19 cellular contexts compared by ENCODE assay signal in the genomic region with DNA sequence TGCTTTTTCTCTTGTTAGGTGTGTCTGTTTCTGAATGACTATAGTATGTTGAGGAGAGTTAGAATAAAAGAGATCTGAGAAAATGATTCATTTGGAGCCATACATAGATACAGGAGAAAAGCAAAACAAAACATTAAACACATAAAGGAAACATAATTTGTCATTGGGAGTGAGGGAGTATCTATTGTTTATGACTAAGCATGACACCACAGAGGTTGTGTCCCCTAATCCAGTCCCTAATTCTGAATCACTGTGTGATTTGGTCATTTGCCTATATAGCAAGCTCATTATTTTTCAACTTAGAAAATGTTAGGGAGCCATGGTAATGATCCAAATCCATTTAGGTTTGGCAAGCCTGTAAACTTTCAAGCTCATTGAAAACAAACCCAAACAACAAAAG.
DNase-seq lines count a peak whose midpoint lies in the region; ATAC-seq, FAIRE-seq and TF ChIP-seq lines count a peak whose summit lies in the region.
"Had no signal": no experiment of that assay in that cellular context is flagged by ENCODE, and none has a peak within 500 bp of the region (broad histone marks: within the 10 kb centered on the region; RNA-seq: fewer than 3 reads in every experiment).

No MANE protein-coding gene starts in this region.

- H3K9me3 ChIP-seq in astrocyte (ENCODE audit: insufficient read depth, low read depth, low read length) (no peaks in the 10 kb centered on the region), left lung (no peaks in the 10 kb centered on the region)
- H3K9me3 ChIP-seq: BE2C, suprapubic skin had no signal

- peak overlapping the region; percentile 59 for H3K27ac ChIP-seq in astrocyte (ENCODE audit: low read depth, low read length)
- H3K27ac ChIP-seq in left lung: no peak overlapping the region
- H3K27ac ChIP-seq: HL-60, suprapubic skin had no signal

- intact Hi-C loops in left lung (cut with DNase I): no loop called here

- no peaks in the 10 kb centered on the region for H3K27me3 Mint-ChIP-seq in astrocyte (ENCODE audit: low read depth, unreplicated experiment)
- H3K27me3 Mint-ChIP-seq: activated CD4-positive, alpha-beta T cell treated with anti-CD3 and anti-CD28 coated beads, Interleukin-2, amount 10 ng/mL, durations not matched to agents 7 days and 5 days had no signal

- peaks cover 21% of the 10 kb centered on the region for H3K4me1 ChIP-seq in astrocyte (ENCODE audit: insufficient read depth, low read length)
- peaks cover 0 to 5% of the 10 kb centered on the region in 2 donors for H3K4me1 ChIP-seq in left lung
- H3K4me1 ChIP-seq: BE2C, suprapubic skin had no signal

- FAIRE-seq in H54 (lab: Jason Lieb, UNC) (peak; percentile 53), astrocyte (lab: Jason Lieb, UNC) (peak; percentile 64)

- H3K4me3 ChIP-seq in AG10803 (ENCODE audit: low read length) (no peak overlapping the region), astrocyte (ENCODE audit: insufficient read depth, low read depth, low read length) (no peak overlapping the region), fibroblast of villous mesenchyme (ENCODE audit: low read depth, low read length) (no peak overlapping the region), left lung (no peak overlapping the region)
- H3K4me3 ChIP-seq: suprapubic skin had no signal

- DNase-seq in AG10803 (ENCODE audit: low read depth) (peak; percentile 65), H54 (ENCODE audit: insufficient read length, low spot score) (peak; percentile 47), astrocyte (ENCODE audit: low read depth) (peak; percentile 84), fibroblast of villous mesenchyme (ENCODE audit: low read depth) (peak; percentile 14), dedifferentiated amniotic fluid mesenchymal stem cell (ENCODE audit: extremely low spot score) (no peak), left lung (no peak)
- DNase-seq: activated CD4-positive, alpha-beta T cell treated with anti-CD3 and anti-CD28 coated beads, Interleukin-2, amount 10 ng/mL, durations not matched to agents 7 days and 5 days; BE2C; DMS153; Kasumi-1; naive B cell; NCI-H187; NCI-H69; RPMI8226 had no signal

- no peak overlapping the region for H2AFZ ChIP-seq in astrocyte (ENCODE audit: low read depth, low read length)

- H3K4me3 Mint-ChIP-seq in astrocyte (ENCODE audit: unreplicated experiment): no peak overlapping the region
- H3K4me3 Mint-ChIP-seq: activated CD4-positive, alpha-beta T cell treated with anti-CD3 and anti-CD28 coated beads, Interleukin-2, amount 10 ng/mL, durations not matched to agents 7 days and 5 days; naive B cell; T-helper 1 cell treated with Interleukin-12 subunit alpha and Interleukin-12 subunit beta and Interleukin-4 antibody, amounts not matched to agents 30 μg/mL and 1 μg/mL, for 36 hours had no signal

- no peak for TF ChIP-seq CTCF in AG10803 (conservative IDR thresholded peaks at IDR 0.05; ENCODE audit: low read length)
- TF ChIP-seq CTCF in astrocyte (IDR thresholded peaks at IDR 0.05; ENCODE audit: insufficient read depth, low read depth, low read length): no peak
- no peak for TF ChIP-seq CTCF in fibroblast of villous mesenchyme (IDR thresholded peaks at IDR 0.05; ENCODE audit: insufficient read depth, low read depth, low read length)
- TF ChIP-seq CTCF in left lung (IDR thresholded peaks at IDR 0.05): no peak

- no peaks in the 10 kb centered on the region for H3K36me3 ChIP-seq in astrocyte (ENCODE audit: insufficient read depth, low read length)
- no peaks in the 10 kb centered on the region for H3K36me3 ChIP-seq in left lung
- H3K36me3 ChIP-seq: BE2C, suprapubic skin had no signal

- no peaks in the 10 kb centered on the region for H3K4me1 Mint-ChIP-seq in astrocyte (ENCODE audit: low read depth, unreplicated experiment)
- H3K4me1 Mint-ChIP-seq: naive B cell had no signal

- H3K9me3 Mint-ChIP-seq in astrocyte (ENCODE audit: unreplicated experiment): peaks cover 6% of the 10 kb centered on the region
- H3K9me3 Mint-ChIP-seq: naive B cell; T-helper 1 cell treated with Interleukin-12 subunit alpha and Interleukin-12 subunit beta and Interleukin-4 antibody, amounts not matched to agents 30 μg/mL and 1 μg/mL, for 36 hours had no signal

- H3K36me3 Mint-ChIP-seq in astrocyte (ENCODE audit: low read depth, unreplicated experiment): peaks cover 6% of the 10 kb centered on the region
- H3K36me3 Mint-ChIP-seq: naive B cell had no signal

- peak overlapping the region; percentile 33 for H3K4me2 ChIP-seq in astrocyte (ENCODE audit: low read length)

- TF ChIP-seq POLR2A in H54 (IDR thresholded peaks at IDR 0.05; ENCODE audit: low read depth, low read length): no peak

- no peak overlapping the region for H3K9ac ChIP-seq in astrocyte (ENCODE audit: low read length)

- H4K20me1 ChIP-seq in astrocyte (ENCODE audit: insufficient read depth, low read length): no peaks in the 10 kb centered on the region

- H3K79me2 ChIP-seq in astrocyte (ENCODE audit: insufficient read depth, low read length): no peaks in the 10 kb centered on the region

- H3K27ac Mint-ChIP-seq in astrocyte (ENCODE audit: unreplicated experiment): no peak overlapping the region
- H3K27ac Mint-ChIP-seq: activated CD4-positive, alpha-beta T cell treated with anti-CD3 and anti-CD28 coated beads, Interleukin-2, amount 10 ng/mL, durations not matched to agents 7 days and 5 days; naive B cell; T-helper 1 cell treated with Interleukin-12 subunit alpha and Interleukin-12 subunit beta and Interleukin-4 antibody, amounts not matched to agents 30 μg/mL and 1 μg/mL, for 36 hours had no signal

- H3K27me3 ChIP-seq in astrocyte (ENCODE audit: insufficient read depth, low read length): no peaks in the 10 kb centered on the region
- no peaks in the 10 kb centered on the region for H3K27me3 ChIP-seq in left lung
- H3K27me3 ChIP-seq: BE2C, suprapubic skin had no signal

- no peak for ATAC-seq in HG03159 (IDR thresholded peaks at IDR 0.05; ENCODE audit: unreplicated experiment)
- no peak for ATAC-seq in left lung
- no peak for ATAC-seq in HG03469 (IDR thresholded peaks at IDR 0.05; ENCODE audit: unreplicated experiment)

Comparison
In these comparisons a context has a peak if more than half of its experiments do, and no peak if none do; other contexts are left out.
1. DNase-seq: peak in AG10803 (single experiment), H54 (single experiment), astrocyte (single experiment) and fibroblast of villous mesenchyme (single experiment); none in dedifferentiated amniotic fluid mesenchymal stem cell (single experiment) and left lung (0 of 2).